1 cellular context compared by ENCODE assay signal in the genomic region with DNA sequence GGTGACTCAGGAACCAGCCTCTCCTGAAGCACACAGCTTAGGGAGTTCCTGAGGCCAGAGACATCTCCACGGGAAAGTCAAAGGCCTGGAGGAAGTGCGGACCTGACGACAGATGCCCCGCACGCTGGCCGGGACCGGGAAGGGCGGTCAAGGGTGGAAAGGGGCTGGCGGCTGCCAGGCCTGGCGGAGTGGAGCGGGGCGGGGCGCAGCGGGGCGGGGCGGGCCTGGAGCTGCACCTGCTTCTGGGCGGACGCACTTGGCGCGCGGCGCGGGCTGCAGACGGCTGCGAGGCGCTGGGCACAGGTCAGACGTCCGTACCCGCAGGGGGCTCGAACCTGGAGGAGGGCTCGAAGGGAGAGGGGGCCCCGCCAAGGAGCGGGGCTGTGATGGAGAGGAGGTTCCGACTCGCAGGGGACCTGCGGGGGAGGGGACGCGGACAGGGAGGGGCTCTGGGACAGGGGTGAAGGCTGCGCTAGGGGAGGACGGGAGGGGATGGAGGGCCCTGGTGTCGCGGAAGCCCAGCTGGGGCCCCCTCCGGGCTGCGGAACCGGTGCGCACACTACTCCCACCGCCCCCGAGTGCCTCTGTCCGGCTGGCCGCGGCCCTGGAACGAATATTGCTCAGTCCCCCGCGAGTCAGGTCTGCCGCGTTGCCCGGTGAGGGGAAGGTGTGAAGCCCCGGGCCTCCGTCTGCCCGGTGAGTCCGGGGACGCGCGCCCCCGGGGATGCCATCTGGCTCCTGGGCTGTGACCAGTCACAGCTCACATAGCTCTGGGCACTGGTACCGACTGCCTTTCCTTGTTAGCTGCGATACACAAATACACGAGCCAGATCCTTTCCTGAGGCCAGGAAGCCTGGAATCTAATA.
A peak's percentile ranks its signal among the peaks of the same experiment; 100 is the strongest.
TF ChIP-seq lines count a peak whose summit lies in the region.

Gene TMEM45B, plus strand, starts transcription at position 253 of the 866 bp plus-strand sequence. CDS start 36,635 bp downstream, outside the sequence.

TF ChIP-seq in HepG2, 621 proteins besides CTCF, POLR2A, EP300 and RAD21 (continued from another document and continues in another):
- TF ChIP-seq DPF2 (CRISPR knock-in tag; IDR thresholded peaks at IDR 0.05; ENCODE audit: borderline replicate concordance, low read depth) = no peak
- no peak for TF ChIP-seq ZNF382 (CRISPR knock-in tag; IDR thresholded peaks at IDR 0.05; ENCODE audit: borderline replicate concordance)
- TF ChIP-seq ZNF329 (CRISPR knock-in tag; IDR thresholded peaks at IDR 0.05; ENCODE audit: low read depth) = 0 out of 2 replicates have a peak, but pooled peaks have one; percentile 48
- TF ChIP-seq HDAC6 (IDR thresholded peaks at IDR 0.05; ENCODE audit: low read depth, low read length) = no peak
- TF ChIP-seq, protein P1, sequence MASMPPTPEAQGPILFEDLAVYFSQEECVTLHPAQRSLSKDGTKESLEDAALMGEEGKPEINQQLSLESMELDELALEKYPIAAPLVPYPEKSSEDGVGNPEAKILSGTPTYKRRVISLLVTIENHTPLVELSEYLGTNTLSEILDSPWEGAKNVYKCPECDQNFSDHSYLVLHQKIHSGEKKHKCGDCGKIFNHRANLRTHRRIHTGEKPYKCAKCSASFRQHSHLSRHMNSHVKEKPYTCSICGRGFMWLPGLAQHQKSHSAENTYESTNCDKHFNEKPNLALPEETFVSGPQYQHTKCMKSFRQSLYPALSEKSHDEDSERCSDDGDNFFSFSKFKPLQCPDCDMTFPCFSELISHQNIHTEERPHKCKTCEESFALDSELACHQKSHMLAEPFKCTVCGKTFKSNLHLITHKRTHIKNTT (CRISPR knock-in tag; IDR thresholded peaks at IDR 0.05) = no peak
- TF ChIP-seq ZUFSP (CRISPR knock-in tag; IDR thresholded peaks at IDR 0.05; ENCODE audit: borderline replicate concordance) = no peak
- no peak for TF ChIP-seq PAWR (CRISPR knock-in tag; IDR thresholded peaks at IDR 0.05; ENCODE audit: borderline replicate concordance)
- no peak for TF ChIP-seq PHF21A (CRISPR knock-in tag; IDR thresholded peaks at IDR 0.05)
- no peak for TF ChIP-seq TBX3 (IDR thresholded peaks at IDR 0.05; ENCODE audit: borderline replicate concordance)
- no peak for TF ChIP-seq ZBTB26 (CRISPR knock-in tag; IDR thresholded peaks at IDR 0.05; ENCODE audit: borderline replicate concordance)
- no peak for TF ChIP-seq RELA (CRISPR knock-in tag; IDR thresholded peaks at IDR 0.05)
- no peak for TF ChIP-seq MAZ (IDR thresholded peaks at IDR 0.05; ENCODE audit: borderline replicate concordance, low read depth, low read length)
- TF ChIP-seq MAZ (CRISPR knock-in tag; IDR thresholded peaks at IDR 0.05; ENCODE audit: low read depth) = peak; percentile 61; the same call in 1 of the 2 replicates
- TF ChIP-seq KDM1A (CRISPR knock-in tag; IDR thresholded peaks at IDR 0.05) = no peak
- no peak for TF ChIP-seq CREM (IDR thresholded peaks at IDR 0.05)
- TF ChIP-seq CREM (CRISPR knock-in tag; IDR thresholded peaks at IDR 0.05) = no peak
- no peak for TF ChIP-seq ELF4 (CRISPR knock-in tag; IDR thresholded peaks at IDR 0.05; ENCODE audit: borderline replicate concordance)
- TF ChIP-seq SIX4 (CRISPR knock-in tag; IDR thresholded peaks at IDR 0.05) = no peak; the same call in 1 of the 2 replicates
- no peak for TF ChIP-seq ELK4 (CRISPR knock-in tag; IDR thresholded peaks at IDR 0.05; ENCODE audit: borderline replicate concordance)
- no peak for TF ChIP-seq GRHL1 (CRISPR knock-in tag; conservative IDR thresholded peaks at IDR 0.05)
- TF ChIP-seq AKAP8 (CRISPR knock-in tag; IDR thresholded peaks at IDR 0.05) = peak; percentile 33; the same call in 1 of the 2 replicates
- 0 out of 2 replicates have a peak, but pooled peaks have one; percentile 52 for TF ChIP-seq EEA1 (CRISPR knock-in tag; IDR thresholded peaks at IDR 0.05; ENCODE audit: borderline replicate concordance)
- TF ChIP-seq ATF1 (CRISPR knock-in tag; IDR thresholded peaks at IDR 0.05) = no peak
- TF ChIP-seq ZNF326 (CRISPR knock-in tag; IDR thresholded peaks at IDR 0.05; ENCODE audit: borderline replicate concordance) = no peak
- peak; percentile 83 for TF ChIP-seq RBFOX2 (IDR thresholded peaks at IDR 0.05; ENCODE audit: low read depth, low read length)
- TF ChIP-seq ZNF256 (CRISPR knock-in tag; conservative IDR thresholded peaks at IDR 0.05) = no peak
- TF ChIP-seq SUZ12 (IDR thresholded peaks at IDR 0.05; ENCODE audit: low read depth, low read length) = no peak
- TF ChIP-seq ZNF274 (CRISPR knock-in tag; IDR thresholded peaks at IDR 0.05) = peak; percentile 46; the same call in 1 of the 2 replicates
- no peak for TF ChIP-seq ZFAT (CRISPR knock-in tag; conservative IDR thresholded peaks at IDR 0.05)
- peak; percentile 51; the same call in 1 of the 2 replicates for TF ChIP-seq GABPB1 (CRISPR knock-in tag; IDR thresholded peaks at IDR 0.05)
- TF ChIP-seq JUNB (CRISPR knock-in tag; IDR thresholded peaks at IDR 0.05; ENCODE audit: borderline replicate concordance) = no peak
- TF ChIP-seq, protein P2, sequence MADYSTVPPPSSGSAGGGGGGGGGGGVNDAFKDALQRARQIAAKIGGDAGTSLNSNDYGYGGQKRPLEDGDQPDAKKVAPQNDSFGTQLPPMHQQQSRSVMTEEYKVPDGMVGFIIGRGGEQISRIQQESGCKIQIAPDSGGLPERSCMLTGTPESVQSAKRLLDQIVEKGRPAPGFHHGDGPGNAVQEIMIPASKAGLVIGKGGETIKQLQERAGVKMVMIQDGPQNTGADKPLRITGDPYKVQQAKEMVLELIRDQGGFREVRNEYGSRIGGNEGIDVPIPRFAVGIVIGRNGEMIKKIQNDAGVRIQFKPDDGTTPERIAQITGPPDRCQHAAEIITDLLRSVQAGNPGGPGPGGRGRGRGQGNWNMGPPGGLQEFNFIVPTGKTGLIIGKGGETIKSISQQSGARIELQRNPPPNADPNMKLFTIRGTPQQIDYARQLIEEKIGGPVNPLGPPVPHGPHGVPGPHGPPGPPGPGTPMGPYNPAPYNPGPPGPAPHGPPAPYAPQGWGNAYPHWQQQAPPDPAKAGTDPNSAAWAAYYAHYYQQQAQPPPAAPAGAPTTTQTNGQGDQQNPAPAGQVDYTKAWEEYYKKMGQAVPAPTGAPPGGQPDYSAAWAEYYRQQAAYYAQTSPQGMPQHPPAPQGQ (CRISPR knock-in tag; IDR thresholded peaks at IDR 0.05; ENCODE audit: borderline replicate concordance) = no peak
- TF ChIP-seq PITX1 (CRISPR knock-in tag; IDR thresholded peaks at IDR 0.05) = no peak; the same call in 1 of the 2 replicates
- TF ChIP-seq, protein P3, sequence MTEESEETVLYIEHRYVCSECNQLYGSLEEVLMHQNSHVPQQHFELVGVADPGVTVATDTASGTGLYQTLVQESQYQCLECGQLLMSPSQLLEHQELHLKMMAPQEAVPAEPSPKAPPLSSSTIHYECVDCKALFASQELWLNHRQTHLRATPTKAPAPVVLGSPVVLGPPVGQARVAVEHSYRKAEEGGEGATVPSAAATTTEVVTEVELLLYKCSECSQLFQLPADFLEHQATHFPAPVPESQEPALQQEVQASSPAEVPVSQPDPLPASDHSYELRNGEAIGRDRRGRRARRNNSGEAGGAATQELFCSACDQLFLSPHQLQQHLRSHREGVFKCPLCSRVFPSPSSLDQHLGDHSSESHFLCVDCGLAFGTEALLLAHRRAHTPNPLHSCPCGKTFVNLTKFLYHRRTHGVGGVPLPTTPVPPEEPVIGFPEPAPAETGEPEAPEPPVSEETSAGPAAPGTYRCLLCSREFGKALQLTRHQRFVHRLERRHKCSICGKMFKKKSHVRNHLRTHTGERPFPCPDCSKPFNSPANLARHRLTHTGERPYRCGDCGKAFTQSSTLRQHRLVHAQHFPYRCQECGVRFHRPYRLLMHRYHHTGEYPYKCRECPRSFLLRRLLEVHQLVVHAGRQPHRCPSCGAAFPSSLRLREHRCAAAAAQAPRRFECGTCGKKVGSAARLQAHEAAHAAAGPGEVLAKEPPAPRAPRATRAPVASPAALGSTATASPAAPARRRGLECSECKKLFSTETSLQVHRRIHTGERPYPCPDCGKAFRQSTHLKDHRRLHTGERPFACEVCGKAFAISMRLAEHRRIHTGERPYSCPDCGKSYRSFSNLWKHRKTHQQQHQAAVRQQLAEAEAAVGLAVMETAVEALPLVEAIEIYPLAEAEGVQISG (CRISPR knock-in tag; IDR thresholded peaks at IDR 0.05) = no peak
- TF ChIP-seq, protein P4, sequence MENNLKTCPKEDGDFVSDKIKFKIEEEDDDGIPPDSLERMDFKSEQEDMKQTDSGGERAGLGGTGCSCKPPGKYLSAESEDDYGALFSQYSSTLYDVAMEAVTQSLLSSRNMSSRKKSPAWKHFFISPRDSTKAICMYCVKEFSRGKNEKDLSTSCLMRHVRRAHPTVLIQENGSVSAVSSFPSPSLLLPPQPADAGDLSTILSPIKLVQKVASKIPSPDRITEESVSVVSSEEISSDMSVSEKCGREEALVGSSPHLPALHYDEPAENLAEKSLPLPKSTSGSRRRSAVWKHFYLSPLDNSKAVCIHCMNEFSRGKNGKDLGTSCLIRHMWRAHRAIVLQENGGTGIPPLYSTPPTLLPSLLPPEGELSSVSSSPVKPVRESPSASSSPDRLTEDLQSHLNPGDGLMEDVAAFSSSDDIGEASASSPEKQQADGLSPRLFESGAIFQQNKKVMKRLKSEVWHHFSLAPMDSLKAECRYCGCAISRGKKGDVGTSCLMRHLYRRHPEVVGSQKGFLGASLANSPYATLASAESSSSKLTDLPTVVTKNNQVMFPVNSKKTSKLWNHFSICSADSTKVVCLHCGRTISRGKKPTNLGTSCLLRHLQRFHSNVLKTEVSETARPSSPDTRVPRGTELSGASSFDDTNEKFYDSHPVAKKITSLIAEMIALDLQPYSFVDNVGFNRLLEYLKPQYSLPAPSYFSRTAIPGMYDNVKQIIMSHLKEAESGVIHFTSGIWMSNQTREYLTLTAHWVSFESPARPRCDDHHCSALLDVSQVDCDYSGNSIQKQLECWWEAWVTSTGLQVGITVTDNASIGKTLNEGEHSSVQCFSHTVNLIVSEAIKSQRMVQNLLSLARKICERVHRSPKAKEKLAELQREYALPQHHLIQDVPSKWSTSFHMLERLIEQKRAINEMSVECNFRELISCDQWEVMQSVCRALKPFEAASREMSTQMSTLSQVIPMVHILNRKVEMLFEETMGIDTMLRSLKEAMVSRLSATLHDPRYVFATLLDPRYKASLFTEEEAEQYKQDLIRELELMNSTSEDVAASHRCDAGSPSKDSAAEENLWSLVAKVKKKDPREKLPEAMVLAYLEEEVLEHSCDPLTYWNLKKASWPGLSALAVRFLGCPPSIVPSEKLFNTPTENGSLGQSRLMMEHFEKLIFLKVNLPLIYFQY (CRISPR knock-in tag; IDR thresholded peaks at IDR 0.05; ENCODE audit: borderline replicate concordance) = no peak
